Comparison of ENCODE assay signal across 8 cellular contexts in genomic region chr7:102464577-102465280, GRCh38. TPM values are rescaled to one million over a fixed set of nuclear protein-coding genes. Genes with fewer than 3 reads are reported as not detected.
DNase-seq lines count a peak whose midpoint lies in the region; ATAC-seq and TF ChIP-seq lines count a peak whose summit lies in the region.

Gene ALKBH4, minus strand, starts transcription at chr7:102464863. Its CDS starts 27 bp downstream, at chr7:102464836.
Gene LRWD1, plus strand, starts transcription at chr7:102464984. Its CDS starts 97 bp downstream, at chr7:102465081.

- dilution Hi-C loops in IMR-90 (cut with HindIII; ENCODE audit: low sequenced_read_pairs, unreplicated experiment): no loop called here

- DNase-seq in DMS114 treated with DMSO at 0.1 percent for 48 hours (lab: John Stamatoyannopoulos, UW; ENCODE audit: unreplicated experiment): peak; percentile 72
- peak; percentile 87 for DNase-seq in IMR-90
- peak; percentile 92 for DNase-seq in OCI-M1 (lab: John Stamatoyannopoulos, UW)
- peak; percentile 95 for DNase-seq in activated T-cell treated with anti-CD3 and anti-CD28 coated beads for 24 hours (ENCODE audit: low read depth)
- no peak for DNase-seq in epithelial cell of proximal tubule (ENCODE audit: low read depth)
- DNase-seq in stimulated activated CD8-positive, alpha-beta memory T cell treated with anti-CD3 and anti-CD28 coated beads, Interleukin-4, amount 100 ng/mL, for 4 hours (ENCODE audit: low read depth in 2 of 2, low spot score in 1 of 2): peak; percentile 83 to 90

- peak within 1 kb of the TSS; percentile 61 for H2BK5ac ChIP-seq in IMR-90 (ENCODE audit: low read depth, low read length, poor library complexity, severe bottlenecking)

- H3K4me3 ChIP-seq in IMR-90 (ENCODE audit: insufficient read depth, low read depth, low read length) (peak within 1 kb of the TSS; percentile 83), epithelial cell of proximal tubule (ENCODE audit: low read depth, low read length) (peak within 1 kb of the TSS; percentile 100), mucosa of rectum (ENCODE audit: low read length in 2 of 2) (peak within 1 kb of the TSS; percentile 84 to 99)

- no TSS peak for BruUV-seq in IMR-90 (replicated peaks; lab: Mats Ljungman, UMichigan)

- TF ChIP-seq RAD21 in IMR-90 (IDR thresholded peaks at IDR 0.05; ENCODE audit: low read length): no peak

- H4K91ac ChIP-seq in IMR-90 (ENCODE audit: insufficient read depth, low read depth, low read length): peak within 1 kb of the TSS; percentile 96

- peak within 1 kb of the TSS; percentile 96 for H2AK9ac ChIP-seq in IMR-90 (replicated peaks; ENCODE audit: low read depth, low read length, poor library complexity)

- H3K27me3 ChIP-seq in IMR-90 (ENCODE audit: control insufficient read depth, insufficient read depth, low read length): no peaks in the 10 kb centered on the region
- no peaks in the 10 kb centered on the region for H3K27me3 ChIP-seq in mucosa of rectum (ENCODE audit: control insufficient read depth in 2 of 2, insufficient read depth in 2 of 2, low read length in 2 of 2)

- intact Hi-C loops in IMR-90 (cut with micrococcal nuclease): no loop called here

- H3K4me1 ChIP-seq in IMR-90 (ENCODE audit: control insufficient read depth, insufficient read depth, low read length) (peaks cover 6% of the 10 kb centered on the region), mucosa of rectum (ENCODE audit: control insufficient read depth in 2 of 2, insufficient read depth in 2 of 2, low read length in 2 of 2) (peaks cover 14 to 16% of the 10 kb centered on the region in 2 donors)

- peak; percentile 88 for TF ChIP-seq POLR2A in IMR-90 (IDR thresholded peaks at IDR 0.05; ENCODE audit: low read depth, low read length)

- peaks cover 6% of the 10 kb centered on the region for H4K20me1 ChIP-seq in IMR-90 (ENCODE audit: insufficient read depth, low read length)

- peak within 1 kb of the TSS; percentile 87 for H2AK5ac ChIP-seq in IMR-90 (ENCODE audit: low read depth, low read length)

- H3K9ac ChIP-seq in IMR-90 (ENCODE audit: low read depth, low read length) (peak within 1 kb of the TSS; percentile 98), mucosa of rectum (ENCODE audit: low read depth in 1 of 2, low read length in 2 of 2) (peak within 1 kb of the TSS; percentile 96 to 97)

- H3K14ac ChIP-seq in IMR-90 (replicated peaks; ENCODE audit: low read depth, low read length): peak within 1 kb of the TSS; percentile 94

- peak within 1 kb of the TSS; percentile 98 for H3K4me2 ChIP-seq in IMR-90 (ENCODE audit: low read depth, low read length)

- peak within 1 kb of the TSS; percentile 96 for H3K4ac ChIP-seq in IMR-90 (ENCODE audit: low read depth, low read length)

- H3K9me1 ChIP-seq in IMR-90 (ENCODE audit: insufficient read depth, low read length): peaks cover 12% of the 10 kb centered on the region

- 0% methylated on average over 42 of the region's 81 CpGs; no CpG with 5 or more reads in 1 of the 2 experiments for WGBS in IMR-90 (ENCODE audit: extremely low coverage in 2 of 2, insufficient read length in 1 of 2), 2 experiments

- H3K27ac ChIP-seq in IMR-90 (ENCODE audit: insufficient read depth, low read length) (peak within 1 kb of the TSS; percentile 89), mucosa of rectum (ENCODE audit: low read depth in 2 of 2, low read length in 2 of 2) (peak within 1 kb of the TSS in 1 of 2 donors; percentile 67)

- peak within 1 kb of the TSS; percentile 25; the same call in 1 of the 2 replicates for H3K18ac ChIP-seq in IMR-90 (ENCODE audit: low read depth, low read length)

- peak within 1 kb of the TSS; percentile 52 for H2BK120ac ChIP-seq in IMR-90 (ENCODE audit: low read depth, low read length)

- ATAC-seq in GM21528 (IDR thresholded peaks at IDR 0.05; ENCODE audit: low FRiP score, unreplicated experiment) (peak; percentile 74), IMR-90 (ENCODE audit: low read depth) (peak; percentile 93)

- peak within 1 kb of the TSS; percentile 96 to 98 for H4K8ac ChIP-seq in IMR-90 (ENCODE audit: low read depth in 2 of 2, low read length in 2 of 2)

- H2AFZ ChIP-seq in IMR-90 (replicated peaks; ENCODE audit: low read length, poor library complexity): peak within 1 kb of the TSS; percentile 97

- H3K23ac ChIP-seq in IMR-90 (ENCODE audit: low read depth, low read length): peak within 1 kb of the TSS; percentile 95

- H3K56ac ChIP-seq in IMR-90 (ENCODE audit: extremely low read depth, insufficient read depth, low read length): peak within 1 kb of the TSS; percentile 73

- H3K36me3 ChIP-seq in IMR-90 (ENCODE audit: control insufficient read depth, insufficient read depth, low read length): peaks cover 12% of the 10 kb centered on the region
- H3K36me3 ChIP-seq in mucosa of rectum (ENCODE audit: control insufficient read depth in 2 of 2, insufficient read depth in 2 of 2, low read length in 2 of 2): peaks cover 2 to 3% of the 10 kb centered on the region in 2 donors

- H3K9me3 ChIP-seq in IMR-90 (ENCODE audit: control insufficient read depth, insufficient read depth, low read length): no peaks in the 10 kb centered on the region
- no peaks in the 10 kb centered on the region for H3K9me3 ChIP-seq in mucosa of rectum (ENCODE audit: control insufficient read depth in 2 of 2, low read length in 2 of 2)

- in situ Hi-C loops in IMR-90 (cut with MboI; ENCODE audit: low sequenced_read_pairs): no loop called here

- POLR2A ChIA-PET in IMR-90 (lab: Charles Lee; ENCODE audit: unreplicated experiment): no interaction called here

- peak within 1 kb of the TSS; percentile 97 for H4K5ac ChIP-seq in IMR-90 (ENCODE audit: low read depth, low read length)

- CTCF ChIA-PET in IMR-90 (lab: Yijun Ruan, JAX): no interaction called here

- peak within 1 kb of the TSS; percentile 24; the same call in 1 of the 3 replicates for H2BK15ac ChIP-seq in IMR-90 (ENCODE audit: low read depth, low read length)

- no peak within 1 kb of the TSS for H2BK20ac ChIP-seq in IMR-90 (ENCODE audit: low read depth, low read length)

- H3K79me1 ChIP-seq in IMR-90 (ENCODE audit: low read depth in 1 of 2, low read length in 2 of 2): peaks cover 25 to 64% of the 10 kb centered on the region in 2 experiments

- TF ChIP-seq CTCF in IMR-90 (conservative IDR thresholded peaks at IDR 0.05; ENCODE audit: low read depth, low read length) (peak; percentile 16; the same call in 1 of the 2 replicates), epithelial cell of proximal tubule (conservative IDR thresholded peaks at IDR 0.05; ENCODE audit: low read depth, low read length) (peak; percentile 10)

TF ChIP-seq in IMR-90, 13 proteins besides CTCF, POLR2A, EP300 and RAD21:
- TF ChIP-seq NFE2L2 (IDR thresholded peaks at IDR 0.05; ENCODE audit: low read depth, low read length) (no peak), ELK1 (IDR thresholded peaks at IDR 0.05; ENCODE audit: borderline replicate concordance, low read depth, low read length) (no peak), BHLHE40 (IDR thresholded peaks at IDR 0.05; ENCODE audit: low read depth, low read length) (peak; percentile 66), CEBPB (IDR thresholded peaks at IDR 0.05; ENCODE audit: low read depth, low read length) (no peak), SMC3 (IDR thresholded peaks at IDR 0.05; ENCODE audit: low read depth, low read length) (no peak), RCOR1 (IDR thresholded peaks at IDR 0.05; ENCODE audit: insufficient replicate concordance, low read length) (no peak), FOS (IDR thresholded peaks at IDR 0.05; ENCODE audit: low read depth, low read length) (no peak), CHD1 (IDR thresholded peaks at IDR 0.05; ENCODE audit: low read depth, low read length) (0 out of 2 replicates have a peak, but pooled peaks have one; percentile 48), MXI1 (IDR thresholded peaks at IDR 0.05; ENCODE audit: borderline replicate concordance, low read depth, low read length) (peak; percentile 93), MAZ (IDR thresholded peaks at IDR 0.05; ENCODE audit: borderline replicate concordance, low read depth, low read length) (peak; percentile 96), MAFK (IDR thresholded peaks at IDR 0.05; ENCODE audit: low read depth, low read length) (no peak), USF2 (IDR thresholded peaks at IDR 0.05; ENCODE audit: low read depth, low read length) (peak; percentile 81)

RNA-seq across cellular contexts. Expression of gene ALKBH4, which starts in this region (rescaled TPM):
- total RNA-seq in IMR-90 (2012; rRNA removed) (6.1 and 7.2 TPM in 2 replicates), epithelial cell of proximal tubule (19.3 and 26.9 TPM in 2 replicates)
- polyA plus RNA-seq in IMR-90 (2012; rRNA removed): 7.4 and 8.1 TPM in 2 replicates
- polyA plus RNA-seq in IMR-90 (2012; cell fraction: cytosol; rRNA removed): 8.9 and 9.7 TPM in 2 replicates
- polyA plus RNA-seq in IMR-90 (2012; cell fraction: nucleus; rRNA removed; ENCODE audit: low replicate concordance): 1.6 and 5.1 TPM in 2 replicates

RNA-seq across cellular contexts. Expression of gene LRWD1, which starts in this region (rescaled TPM):
- total RNA-seq in IMR-90 (2012; rRNA removed) (13.3 and 20.3 TPM in 2 replicates), epithelial cell of proximal tubule (27.9 and 30.1 TPM in 2 replicates)
- polyA plus RNA-seq in IMR-90 (2012; rRNA removed): 27.2 and 31.6 TPM in 2 replicates
- polyA plus RNA-seq in IMR-90 (2012; cell fraction: cytosol; rRNA removed): 32.7 and 39.8 TPM in 2 replicates
- polyA plus RNA-seq in IMR-90 (2012; cell fraction: nucleus; rRNA removed; ENCODE audit: low replicate concordance): 30.2 and 77.3 TPM in 2 replicates
